ENCODE assay signal across 9 cellular contexts in the genomic region with DNA sequence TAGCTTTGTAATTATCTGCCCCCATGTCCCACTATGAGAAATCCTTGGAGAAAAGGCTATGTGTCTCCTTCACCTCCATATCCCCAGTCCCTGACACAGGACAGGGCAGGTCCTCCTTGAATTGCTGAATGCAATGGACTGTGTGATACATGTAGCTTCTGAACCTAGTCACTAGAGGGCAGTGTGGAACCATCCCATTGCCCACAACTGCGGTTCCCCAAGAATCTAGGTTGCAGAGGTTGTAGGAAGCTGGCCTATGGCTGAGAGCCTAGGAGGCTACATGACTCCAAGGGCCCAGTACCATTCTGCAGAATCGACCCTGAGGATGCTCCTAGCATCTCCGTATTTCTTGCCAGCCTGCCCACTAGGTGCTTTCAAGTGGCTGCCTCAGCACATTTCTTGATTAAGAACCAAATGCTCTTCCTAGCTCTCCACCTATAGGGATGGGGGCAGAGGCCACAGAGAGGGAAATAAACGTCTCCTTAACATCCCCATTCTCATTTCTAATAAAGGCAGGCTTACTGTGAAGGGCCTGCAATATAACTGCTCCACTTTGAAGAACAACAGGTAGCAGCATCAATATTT.
A peak's percentile ranks its signal among the peaks of the same experiment; 100 is the strongest.
DNase-seq lines count a peak whose midpoint lies in the region; ATAC-seq and TF ChIP-seq lines count a peak whose summit lies in the region.
"Had no signal": no experiment of that assay in that cellular context is flagged by ENCODE, and none has a peak within 500 bp of the region (broad histone marks: within the 10 kb centered on the region; RNA-seq: fewer than 3 reads in every experiment).

No MANE protein-coding gene starts in this region.

- H3K4me3 ChIP-seq in WI38 (ENCODE audit: low read depth, low read length) (no peak overlapping the region), choroid plexus epithelial cell (ENCODE audit: low read depth, low read length) (no peak overlapping the region), liver (ENCODE audit: low read depth in 1 of 3, low read length in 3 of 3) (no peak overlapping the region)

- H3K27me3 Mint-ChIP-seq in CD4-positive, alpha-beta T cell = peaks cover 62% of the 10 kb centered on the region

- no peaks in the 10 kb centered on the region for H3K9me3 ChIP-seq in CD4-positive, alpha-beta T cell (ENCODE audit: control insufficient read depth, low read length)
- H3K9me3 ChIP-seq in liver (ENCODE audit: control insufficient read depth in 4 of 4, low read length in 3 of 4) = no peaks in the 10 kb centered on the region

- H3K27ac ChIP-seq in CD4-positive, alpha-beta T cell (ENCODE audit: low read depth, low read length) = no peak overlapping the region
- H3K27ac ChIP-seq in liver (ENCODE audit: low read depth in 1 of 2, low read length in 2 of 2) = no peak overlapping the region

- ATAC-seq in CD4-positive, alpha-beta T cell (ENCODE audit: poor library complexity) = peak; percentile 71
- ATAC-seq in HG03139 (IDR thresholded peaks at IDR 0.05; ENCODE audit: unreplicated experiment) = peak; percentile 91

- CTCF ChIA-PET in CD4-positive, alpha-beta T cell (lab: Charles Lee) = interaction anchor here (0.5 to 1.4 kb wide), 6 partner anchors 9 to 704 kb away, joined by 3 to 5 read pairs (median 4); no protein-coding TSS in a partner anchor

- TF ChIP-seq CTCF in CD4-positive, alpha-beta T cell (IDR thresholded peaks at IDR 0.05) = peak; percentile 81
- peak; percentile 47; the same call in 1 of the 2 replicates for TF ChIP-seq CTCF in WI38 (IDR thresholded peaks at IDR 0.05; ENCODE audit: low read depth, low read length)
- peak; percentile 86 for TF ChIP-seq CTCF in choroid plexus epithelial cell (conservative IDR thresholded peaks at IDR 0.05; ENCODE audit: low read depth, low read length)
- TF ChIP-seq CTCF in liver (IDR thresholded peaks at IDR 0.05; ENCODE audit: low read depth, low read length, missing input control) = peak; percentile 71

- no peak overlapping the region for H3K9ac ChIP-seq in liver (ENCODE audit: low read depth in 1 of 2, low read length in 2 of 2)

- WGBS in liver = 4% methylated on average over 4 of the region's 4 CpGs

- H3K36me3 Mint-ChIP-seq in CD4-positive, alpha-beta T cell (ENCODE audit: low read depth) = no peaks in the 10 kb centered on the region

- no peaks in the 10 kb centered on the region for H3K9me3 Mint-ChIP-seq in CD4-positive, alpha-beta T cell
- H3K9me3 Mint-ChIP-seq: T-helper 1 cell treated with Interleukin-12 subunit alpha and Interleukin-12 subunit beta and Interleukin-4 antibody, amounts not matched to agents 30 μg/mL and 1 μg/mL, for 36 hours had no signal

- no peaks in the 10 kb centered on the region for H3K36me3 ChIP-seq in liver (ENCODE audit: control insufficient read depth in 4 of 4, insufficient read depth in 3 of 4, low read depth in 1 of 4, low read length in 3 of 4)

- H3K27ac Mint-ChIP-seq in CD4-positive, alpha-beta T cell = no peak overlapping the region
- H3K27ac Mint-ChIP-seq: T-helper 1 cell treated with Interleukin-12 subunit alpha and Interleukin-12 subunit beta and Interleukin-4 antibody, amounts not matched to agents 30 μg/mL and 1 μg/mL, for 36 hours had no signal

- peak; percentile 2 to 38 (median 8) for DNase-seq in CD4-positive, alpha-beta T cell
- peak; percentile 38 for DNase-seq in GM19238 (ENCODE audit: insufficient read length, low spot score)
- peak; percentile 83 for DNase-seq in NCI-H2196 treated with DMSO at 0.1 percent for 48 hours (lab: John Stamatoyannopoulos, UW; ENCODE audit: unreplicated experiment)
- DNase-seq in choroid plexus epithelial cell (ENCODE audit: low read depth) = peak; percentile 74
- DNase-seq in stimulated activated CD8-positive, alpha-beta memory T cell treated with anti-CD3 and anti-CD28 coated beads, Interleukin-12 subunit alpha, Interleukin-12 subunit beta, amount 100 ng/mL, for 1 hour (ENCODE audit: low read depth) = peak; percentile 13

- no peak overlapping the region for H3K4me3 Mint-ChIP-seq in CD4-positive, alpha-beta T cell
- H3K4me3 Mint-ChIP-seq: T-helper 1 cell treated with Interleukin-12 subunit alpha and Interleukin-12 subunit beta and Interleukin-4 antibody, amounts not matched to agents 30 μg/mL and 1 μg/mL, for 36 hours had no signal

- peak; percentile 82 to 88 for TF ChIP-seq RAD21 in liver (IDR thresholded peaks at IDR 0.05)

- no peaks in the 10 kb centered on the region for H3K4me1 Mint-ChIP-seq in CD4-positive, alpha-beta T cell (ENCODE audit: low read depth)

- intact Hi-C loops in CD4-positive, alpha-beta T cell (cut with DNase I, micrococcal nuclease) = loop anchor here in 1 of 2 experiments (10.0 kb wide), 2 partner anchors 340 to 470 kb away; no protein-coding TSS in a partner anchor

- H3K27me3 ChIP-seq in CD4-positive, alpha-beta T cell (ENCODE audit: control insufficient read depth, insufficient read depth, low read length) = peaks cover 5% of the 10 kb centered on the region
- H3K27me3 ChIP-seq in liver (ENCODE audit: control insufficient read depth in 4 of 4, insufficient read depth in 4 of 4, low read length in 3 of 4) = peaks cover 0 to 5% (median 1%) of the 10 kb centered on the region in 4 donors

- H3K4me1 ChIP-seq in liver (ENCODE audit: control insufficient read depth in 4 of 4, insufficient read depth in 4 of 4, low read length in 3 of 4) = no peaks in the 10 kb centered on the region

- POLR2A ChIA-PET in CD4-positive, alpha-beta T cell (lab: Charles Lee) = no interaction called here

TF ChIP-seq in liver, 16 proteins besides CTCF, POLR2A, EP300 and RAD21:
- TF ChIP-seq TAF1 (conservative IDR thresholded peaks at IDR 0.05) (no peak), ATF3 (IDR thresholded peaks at IDR 0.05) (no peak), MAX (IDR thresholded peaks at IDR 0.05) (no peak), NR2F2 (IDR thresholded peaks at IDR 0.05) (no peak), RXRA (IDR thresholded peaks at IDR 0.05) (no peak), FOXA1 (IDR thresholded peaks at IDR 0.05) (no peak)
TF ChIP-seq in liver: peak in this region for 0.

Comparison
In these comparisons a context has a peak if more than half of its experiments do, and no peak if none do; other contexts are left out.
1. DNase-seq: peak in every context shown above with its lines; median percentile 83 in NCI-H2196 treated with DMSO at 0.1 percent for 48 hours; 74 in choroid plexus epithelial cell; 38 in GM19238; 13 in stimulated activated CD8-positive, alpha-beta memory T cell treated with anti-CD3 and anti-CD28 coated beads, Interleukin-12 subunit alpha, Interleukin-12 subunit beta, amount 100 ng/mL, for 1 hour; 8 in CD4-positive, alpha-beta T cell.